Comparison of ENCODE assay signal across 9 cellular contexts in genomic region chr6:16505711-16506362, GRCh38.
DNase-seq lines count a peak whose midpoint lies in the region; ATAC-seq and TF ChIP-seq lines count a peak whose summit lies in the region.
"Had no signal": no experiment of that assay in that cellular context is flagged by ENCODE, and none has a peak within 500 bp of the region (broad histone marks: within the 10 kb centered on the region; RNA-seq: fewer than 3 reads in every experiment).

No MANE protein-coding gene starts in this region.

- peaks cover 39 to 48% of the 10 kb centered on the region in 2 donors for H3K4me1 Mint-ChIP-seq in natural killer cell treated with Interleukin-12 subunit alpha and Interleukin-12 subunit beta and Interleukin-15 and Interleukin-18, amount 100 ng/mL, for 72 hours (ENCODE audit: low read depth in 2 of 2)
- peaks cover 19 to 23% of the 10 kb centered on the region in 2 donors for H3K4me1 Mint-ChIP-seq in natural killer cell
- H3K4me1 Mint-ChIP-seq in activated T-cell treated with anti-CD3 and anti-CD28 coated beads, Interleukin-2, amount 50 U/mL, for 24 hours (ENCODE audit: low read depth), result peaks cover 42% of the 10 kb centered on the region
- H3K4me1 Mint-ChIP-seq in CD4-positive, alpha-beta memory T cell, result peaks cover 23 to 43% (median 33%) of the 10 kb centered on the region in 4 donors

- TF ChIP-seq CTCF in natural killer cell (IDR thresholded peaks at IDR 0.05) (no peak), astrocyte of the spinal cord (IDR thresholded peaks at IDR 0.05; ENCODE audit: low read depth, low read length) (no peak)

- in situ Hi-C loops in astrocyte of the spinal cord (cut with HindIII; ENCODE audit: low sequenced_read_pairs), result no loop called here

- no peak for ATAC-seq in natural killer cell treated with Interleukin-12 subunit alpha and Interleukin-12 subunit beta and Interleukin-15 and Interleukin-18, amount 100 ng/mL, for 72 hours
- no peak for ATAC-seq in natural killer cell
- peak; percentile 76 for ATAC-seq in aorta (ENCODE audit: low FRiP score)
- ATAC-seq in GM18502 (IDR thresholded peaks at IDR 0.05; ENCODE audit: poor library complexity, unreplicated experiment), result no peak

- no peaks in the 10 kb centered on the region for H3K27me3 ChIP-seq in aorta (ENCODE audit: control insufficient read depth in 1 of 2, insufficient read depth in 2 of 2, low read length in 1 of 2)
- H3K27me3 ChIP-seq in CD4-positive, alpha-beta memory T cell (ENCODE audit: insufficient read depth, low read length), result no peaks in the 10 kb centered on the region

- H3K27me3 Mint-ChIP-seq in natural killer cell treated with Interleukin-12 subunit alpha and Interleukin-12 subunit beta and Interleukin-15 and Interleukin-18, amount 100 ng/mL, for 72 hours, result no peaks in the 10 kb centered on the region
- H3K27me3 Mint-ChIP-seq in natural killer cell (ENCODE audit: low read depth in 2 of 2), result no peaks in the 10 kb centered on the region
- no peaks in the 10 kb centered on the region for H3K27me3 Mint-ChIP-seq in activated T-cell treated with anti-CD3 and anti-CD28 coated beads, Interleukin-2, amount 50 U/mL, for 24 hours
- no peaks in the 10 kb centered on the region for H3K27me3 Mint-ChIP-seq in CD4-positive, alpha-beta memory T cell

- peaks cover 11% of the 10 kb centered on the region for H3K36me3 Mint-ChIP-seq in natural killer cell treated with Interleukin-12 subunit alpha and Interleukin-12 subunit beta and Interleukin-15 and Interleukin-18, amount 100 ng/mL, for 72 hours
- no peaks in the 10 kb centered on the region for H3K36me3 Mint-ChIP-seq in natural killer cell
- peaks cover 10% of the 10 kb centered on the region for H3K36me3 Mint-ChIP-seq in activated T-cell treated with anti-CD3 and anti-CD28 coated beads, Interleukin-2, amount 50 U/mL, for 24 hours (ENCODE audit: low read depth)
- H3K36me3 Mint-ChIP-seq in CD4-positive, alpha-beta memory T cell, result peaks cover 0 to 4% of the 10 kb centered on the region in 2 donors

- H3K9me3 Mint-ChIP-seq in natural killer cell treated with Interleukin-12 subunit alpha and Interleukin-12 subunit beta and Interleukin-15 and Interleukin-18, amount 100 ng/mL, for 72 hours, result no peaks in the 10 kb centered on the region
- H3K9me3 Mint-ChIP-seq in natural killer cell, result no peaks in the 10 kb centered on the region
- no peaks in the 10 kb centered on the region for H3K9me3 Mint-ChIP-seq in activated T-cell treated with anti-CD3 and anti-CD28 coated beads, Interleukin-2, amount 50 U/mL, for 24 hours
- H3K9me3 Mint-ChIP-seq in CD4-positive, alpha-beta memory T cell, result peaks cover 0 to 2% (median 0%) of the 10 kb centered on the region in 8 donors

- DNase-seq in natural killer cell treated with Interleukin-12 subunit alpha and Interleukin-12 subunit beta and Interleukin-15 and Interleukin-18, amount 100 ng/mL, for 72 hours (ENCODE audit: low spot score), result no peak
- DNase-seq in natural killer cell (no peak), astrocyte of the spinal cord (ENCODE audit: low read depth, low spot score) (peak; percentile 72), iris pigment epithelial cell (ENCODE audit: low read depth) (peak; percentile 55), aorta (no peak)
- DNase-seq in activated T-cell treated with anti-CD3 and anti-CD28 coated beads, Interleukin-2, amount 50 U/mL, for 24 hours, result no peak
- no peak for DNase-seq in CD4-positive, alpha-beta memory T cell
- DNase-seq: NCI-H2081 had no signal

- no peak overlapping the region for H3K4me3 ChIP-seq in astrocyte of the spinal cord (ENCODE audit: low read depth, low read length)
- no peak overlapping the region for H3K4me3 ChIP-seq in aorta (ENCODE audit: low read length in 2 of 2)
- no peak overlapping the region for H3K4me3 ChIP-seq in CD4-positive, alpha-beta memory T cell (ENCODE audit: low read length in 2 of 2)

- POLR2A ChIA-PET in CD4-positive, alpha-beta memory T cell (lab: Charles Lee; ENCODE audit: partially characterized antibody), result interaction anchor here (1.0 kb wide), 1 partner anchor 66 kb away, joined by 3 read pairs; no protein-coding TSS in a partner anchor

- 13 to 16% methylated on average over 9 of the region's 9 CpGs for WGBS in aorta, 2 donors

- peak overlapping the region in 1 of 2 donors; percentile 42 for H3K27ac Mint-ChIP-seq in natural killer cell treated with Interleukin-12 subunit alpha and Interleukin-12 subunit beta and Interleukin-15 and Interleukin-18, amount 100 ng/mL, for 72 hours
- no peak overlapping the region for H3K27ac Mint-ChIP-seq in natural killer cell
- no peak overlapping the region for H3K27ac Mint-ChIP-seq in activated T-cell treated with anti-CD3 and anti-CD28 coated beads, Interleukin-2, amount 50 U/mL, for 24 hours
- H3K27ac Mint-ChIP-seq in CD4-positive, alpha-beta memory T cell, result peak overlapping the region in 3 of 7 donors; percentile 6 to 41 (median 11)

- no peaks in the 10 kb centered on the region for H3K36me3 ChIP-seq in aorta (ENCODE audit: control insufficient read depth in 1 of 2, insufficient read depth in 2 of 2, low read length in 1 of 2)
- no peaks in the 10 kb centered on the region for H3K36me3 ChIP-seq in CD4-positive, alpha-beta memory T cell (ENCODE audit: insufficient read depth, low read length)

- peak overlapping the region; percentile 9 for H3K4me3 Mint-ChIP-seq in natural killer cell treated with Interleukin-12 subunit alpha and Interleukin-12 subunit beta and Interleukin-15 and Interleukin-18, amount 100 ng/mL, for 72 hours
- no peak overlapping the region for H3K4me3 Mint-ChIP-seq in natural killer cell
- H3K4me3 Mint-ChIP-seq in activated T-cell treated with anti-CD3 and anti-CD28 coated beads, Interleukin-2, amount 50 U/mL, for 24 hours, result no peak overlapping the region
- no peak overlapping the region for H3K4me3 Mint-ChIP-seq in CD4-positive, alpha-beta memory T cell

- no peaks in the 10 kb centered on the region for H3K9me3 ChIP-seq in aorta (ENCODE audit: control insufficient read depth, low read length)
- H3K9me3 ChIP-seq in CD4-positive, alpha-beta memory T cell (ENCODE audit: control insufficient read depth in 1 of 2, low read length in 2 of 2), result no peaks in the 10 kb centered on the region

- H3K27ac ChIP-seq in aorta (ENCODE audit: low read depth in 1 of 2, low read length in 2 of 2), result no peak overlapping the region
- no peak overlapping the region for H3K27ac ChIP-seq in CD4-positive, alpha-beta memory T cell (ENCODE audit: low read depth, low read length)

- peaks cover 0 to 10% of the 10 kb centered on the region in 2 donors for H3K4me1 ChIP-seq in aorta (ENCODE audit: control insufficient read depth in 1 of 2, insufficient read depth in 2 of 2, low read length in 2 of 2)
- peaks cover 24% of the 10 kb centered on the region for H3K4me1 ChIP-seq in CD4-positive, alpha-beta memory T cell (ENCODE audit: insufficient read depth, low read length)

- intact Hi-C loops in natural killer cell (cut with micrococcal nuclease), result no loop called here
- intact Hi-C loops in aorta (cut with DNase I), result no loop called here
- intact Hi-C loops in CD4-positive, alpha-beta memory T cell (cut with micrococcal nuclease), result no loop called here

- CTCF ChIA-PET in CD4-positive, alpha-beta memory T cell (lab: Charles Lee; ENCODE audit: partially characterized antibody), result interaction anchor here (2.1 to 3.3 kb wide), 3 partner anchors 8 to 257 kb away, joined by 7 to 22 read pairs (median 8); no protein-coding TSS in a partner anchor

Comparison
In these comparisons a context has a peak if more than half of its experiments do, and no peak if none do; other contexts are left out.
1. DNase-seq: peak in astrocyte of the spinal cord (single experiment) and iris pigment epithelial cell (single experiment); none in natural killer cell treated with Interleukin-12 subunit alpha and Interleukin-12 subunit beta and Interleukin-15 and Interleukin-18, amount 100 ng/mL, for 72 hours (single experiment), natural killer cell (single experiment), aorta (0 of 2), activated T-cell treated with anti-CD3 and anti-CD28 coated beads, Interleukin-2, amount 50 U/mL, for 24 hours (single experiment) and CD4-positive, alpha-beta memory T cell (0 of 5).